ENCODE assay signal across 1 cellular context in the genomic region with DNA sequence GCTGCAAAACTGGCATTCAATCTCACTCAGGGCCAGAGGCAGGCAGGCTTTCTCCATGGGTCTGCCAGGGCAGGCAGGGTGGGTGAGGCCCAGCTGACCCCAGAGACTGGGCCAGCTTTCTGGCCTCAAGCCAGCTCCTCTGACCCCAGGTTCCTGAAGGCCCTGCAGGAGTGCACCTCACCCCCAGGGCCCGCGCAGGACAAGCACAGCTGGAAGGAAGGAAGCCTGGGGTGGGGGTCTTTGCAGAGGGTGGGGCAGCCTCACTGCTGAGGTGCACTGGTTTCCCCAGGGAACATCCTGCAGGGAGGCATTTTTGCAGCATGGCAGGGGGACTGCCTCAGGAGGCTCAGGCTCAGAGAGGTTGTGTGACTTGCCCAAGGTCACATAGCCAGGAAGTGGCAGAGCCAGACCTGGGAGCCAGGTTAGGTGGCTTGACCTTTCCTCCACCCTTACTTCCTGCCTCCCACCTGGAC.
TF ChIP-seq lines count a peak whose summit lies in the region.

No MANE protein-coding gene starts in this region.

TF ChIP-seq in HepG2, 621 proteins besides CTCF, POLR2A, EP300 and RAD21 (continued from another document):
- TF ChIP-seq SKIL (CRISPR knock-in tag; IDR thresholded peaks at IDR 0.05; ENCODE audit: borderline replicate concordance) = no peak
- TF ChIP-seq KDM5A (IDR thresholded peaks at IDR 0.05; ENCODE audit: borderline replicate concordance, low read length) = no peak
- no peak for TF ChIP-seq NFYC (CRISPR knock-in tag; IDR thresholded peaks at IDR 0.05)
- TF ChIP-seq ZNF768 (CRISPR knock-in tag; IDR thresholded peaks at IDR 0.05) = peak; percentile 99
- TF ChIP-seq ZFP37 (CRISPR knock-in tag; IDR thresholded peaks at IDR 0.05; ENCODE audit: borderline replicate concordance) = no peak
- no peak for TF ChIP-seq ZIK1 (CRISPR knock-in tag; IDR thresholded peaks at IDR 0.05; ENCODE audit: borderline replicate concordance, low read depth)
- TF ChIP-seq ZNF326 (CRISPR knock-in tag; IDR thresholded peaks at IDR 0.05; ENCODE audit: borderline replicate concordance) = no peak
- TF ChIP-seq, protein P1, sequence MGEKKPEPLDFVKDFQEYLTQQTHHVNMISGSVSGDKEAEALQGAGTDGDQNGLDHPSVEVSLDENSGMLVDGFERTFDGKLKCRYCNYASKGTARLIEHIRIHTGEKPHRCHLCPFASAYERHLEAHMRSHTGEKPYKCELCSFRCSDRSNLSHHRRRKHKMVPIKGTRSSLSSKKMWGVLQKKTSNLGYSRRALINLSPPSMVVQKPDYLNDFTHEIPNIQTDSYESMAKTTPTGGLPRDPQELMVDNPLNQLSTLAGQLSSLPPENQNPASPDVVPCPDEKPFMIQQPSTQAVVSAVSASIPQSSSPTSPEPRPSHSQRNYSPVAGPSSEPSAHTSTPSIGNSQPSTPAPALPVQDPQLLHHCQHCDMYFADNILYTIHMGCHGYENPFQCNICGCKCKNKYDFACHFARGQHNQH (CRISPR knock-in tag; IDR thresholded peaks at IDR 0.05) = no peak
- TF ChIP-seq ZNF329 (CRISPR knock-in tag; IDR thresholded peaks at IDR 0.05; ENCODE audit: low read depth) = no peak
- no peak for TF ChIP-seq ZNF367 (CRISPR knock-in tag; IDR thresholded peaks at IDR 0.05; ENCODE audit: borderline replicate concordance)
- no peak for TF ChIP-seq ZSCAN25 (CRISPR knock-in tag; IDR thresholded peaks at IDR 0.05)
- TF ChIP-seq KLF9 (CRISPR knock-in tag; IDR thresholded peaks at IDR 0.05; ENCODE audit: low read depth) = no peak
- TF ChIP-seq ZNF788 (CRISPR knock-in tag; IDR thresholded peaks at IDR 0.05; ENCODE audit: borderline replicate concordance) = no peak
- TF ChIP-seq SALL1 (CRISPR knock-in tag; IDR thresholded peaks at IDR 0.05) = peak; percentile 33; the same call in 1 of the 2 replicates
- no peak for TF ChIP-seq CEBPB (IDR thresholded peaks at IDR 0.05; ENCODE audit: borderline replicate concordance, low read depth, low read length)
- TF ChIP-seq GZF1 (CRISPR knock-in tag; IDR thresholded peaks at IDR 0.05) = no peak
- no peak for TF ChIP-seq KLF12 (CRISPR knock-in tag; IDR thresholded peaks at IDR 0.05; ENCODE audit: borderline replicate concordance)
- no peak for TF ChIP-seq XBP1 (CRISPR knock-in tag; IDR thresholded peaks at IDR 0.05)
- no peak for TF ChIP-seq POGK (CRISPR knock-in tag; conservative IDR thresholded peaks at IDR 0.05)
- TF ChIP-seq, protein P2, sequence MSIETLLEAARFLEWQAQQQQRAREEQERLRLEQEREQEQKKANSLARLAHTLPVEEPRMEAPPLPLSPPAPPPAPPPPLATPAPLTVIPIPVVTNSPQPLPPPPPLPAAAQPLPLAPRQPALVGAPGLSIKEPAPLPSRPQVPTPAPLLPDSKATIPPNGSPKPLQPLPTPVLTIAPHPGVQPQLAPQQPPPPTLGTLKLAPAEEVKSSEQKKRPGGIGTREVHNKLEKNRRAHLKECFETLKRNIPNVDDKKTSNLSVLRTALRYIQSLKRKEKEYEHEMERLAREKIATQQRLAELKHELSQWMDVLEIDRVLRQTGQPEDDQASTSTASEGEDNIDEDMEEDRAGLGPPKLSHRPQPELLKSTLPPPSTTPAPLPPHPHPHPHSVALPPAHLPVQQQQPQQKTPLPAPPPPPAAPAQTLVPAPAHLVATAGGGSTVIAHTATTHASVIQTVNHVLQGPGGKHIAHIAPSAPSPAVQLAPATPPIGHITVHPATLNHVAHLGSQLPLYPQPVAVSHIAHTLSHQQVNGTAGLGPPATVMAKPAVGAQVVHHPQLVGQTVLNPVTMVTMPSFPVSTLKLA (IDR thresholded peaks at IDR 0.05) = no peak
- TF ChIP-seq ETV5 (CRISPR knock-in tag; IDR thresholded peaks at IDR 0.05; ENCODE audit: borderline replicate concordance) = peak; percentile 15; the same call in 1 of the 2 replicates
- TF ChIP-seq ZNF652 (CRISPR knock-in tag; IDR thresholded peaks at IDR 0.05; ENCODE audit: borderline replicate concordance, low read depth) = no peak
- TF ChIP-seq ZBTB42 (CRISPR knock-in tag; IDR thresholded peaks at IDR 0.05) = no peak
- no peak for TF ChIP-seq DPF2 (CRISPR knock-in tag; IDR thresholded peaks at IDR 0.05; ENCODE audit: borderline replicate concordance, low read depth)
- no peak for TF ChIP-seq TGIF2 (CRISPR knock-in tag; IDR thresholded peaks at IDR 0.05)
- no peak for TF ChIP-seq CBX2 (IDR thresholded peaks at IDR 0.05; ENCODE audit: low read depth, low read length)
- no peak for TF ChIP-seq CBX2 (CRISPR knock-in tag; IDR thresholded peaks at IDR 0.05; ENCODE audit: low read depth)
- no peak for TF ChIP-seq HMGA1 (CRISPR knock-in tag; conservative IDR thresholded peaks at IDR 0.05)
- TF ChIP-seq, protein P3, sequence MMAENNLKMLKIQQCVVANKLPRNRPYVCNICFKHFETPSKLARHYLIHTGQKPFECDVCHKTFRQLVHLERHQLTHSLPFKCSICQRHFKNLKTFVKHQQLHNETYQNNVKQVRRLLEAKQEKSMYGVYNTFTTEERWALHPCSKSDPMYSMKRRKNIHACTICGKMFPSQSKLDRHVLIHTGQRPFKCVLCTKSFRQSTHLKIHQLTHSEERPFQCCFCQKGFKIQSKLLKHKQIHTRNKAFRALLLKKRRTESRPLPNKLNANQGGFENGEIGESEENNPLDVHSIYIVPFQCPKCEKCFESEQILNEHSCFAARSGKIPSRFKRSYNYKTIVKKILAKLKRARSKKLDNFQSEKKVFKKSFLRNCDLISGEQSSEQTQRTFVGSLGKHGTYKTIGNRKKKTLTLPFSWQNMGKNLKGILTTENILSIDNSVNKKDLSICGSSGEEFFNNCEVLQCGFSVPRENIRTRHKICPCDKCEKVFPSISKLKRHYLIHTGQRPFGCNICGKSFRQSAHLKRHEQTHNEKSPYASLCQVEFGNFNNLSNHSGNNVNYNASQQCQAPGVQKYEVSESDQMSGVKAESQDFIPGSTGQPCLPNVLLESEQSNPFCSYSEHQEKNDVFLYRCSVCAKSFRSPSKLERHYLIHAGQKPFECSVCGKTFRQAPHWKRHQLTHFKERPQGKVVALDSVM (CRISPR knock-in tag; IDR thresholded peaks at IDR 0.05) = no peak
- TF ChIP-seq ZC3H4 (CRISPR knock-in tag; IDR thresholded peaks at IDR 0.05; ENCODE audit: borderline replicate concordance) = no peak
- TF ChIP-seq ZMYM3 (CRISPR knock-in tag; IDR thresholded peaks at IDR 0.05) = peak; percentile 71
- no peak for TF ChIP-seq NFKBIZ (CRISPR knock-in tag; IDR thresholded peaks at IDR 0.05)
- no peak for TF ChIP-seq NR2F6 (IDR thresholded peaks at IDR 0.05)
- TF ChIP-seq NR2F6 (CRISPR knock-in tag; IDR thresholded peaks at IDR 0.05) = peak; percentile 9; the same call in 1 of the 2 replicates
- TF ChIP-seq, protein P4, sequence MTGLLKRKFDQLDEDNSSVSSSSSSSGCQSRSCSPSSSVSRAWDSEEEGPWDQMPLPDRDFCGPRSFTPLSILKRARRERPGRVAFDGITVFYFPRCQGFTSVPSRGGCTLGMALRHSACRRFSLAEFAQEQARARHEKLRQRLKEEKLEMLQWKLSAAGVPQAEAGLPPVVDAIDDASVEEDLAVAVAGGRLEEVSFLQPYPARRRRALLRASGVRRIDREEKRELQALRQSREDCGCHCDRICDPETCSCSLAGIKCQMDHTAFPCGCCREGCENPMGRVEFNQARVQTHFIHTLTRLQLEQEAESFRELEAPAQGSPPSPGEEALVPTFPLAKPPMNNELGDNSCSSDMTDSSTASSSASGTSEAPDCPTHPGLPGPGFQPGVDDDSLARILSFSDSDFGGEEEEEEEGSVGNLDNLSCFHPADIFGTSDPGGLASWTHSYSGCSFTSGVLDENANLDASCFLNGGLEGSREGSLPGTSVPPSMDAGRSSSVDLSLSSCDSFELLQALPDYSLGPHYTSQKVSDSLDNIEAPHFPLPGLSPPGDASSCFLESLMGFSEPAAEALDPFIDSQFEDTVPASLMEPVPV (CRISPR knock-in tag; IDR thresholded peaks at IDR 0.05) = no peak
- TF ChIP-seq RELA (CRISPR knock-in tag; IDR thresholded peaks at IDR 0.05) = no peak
- TF ChIP-seq, protein P5, sequence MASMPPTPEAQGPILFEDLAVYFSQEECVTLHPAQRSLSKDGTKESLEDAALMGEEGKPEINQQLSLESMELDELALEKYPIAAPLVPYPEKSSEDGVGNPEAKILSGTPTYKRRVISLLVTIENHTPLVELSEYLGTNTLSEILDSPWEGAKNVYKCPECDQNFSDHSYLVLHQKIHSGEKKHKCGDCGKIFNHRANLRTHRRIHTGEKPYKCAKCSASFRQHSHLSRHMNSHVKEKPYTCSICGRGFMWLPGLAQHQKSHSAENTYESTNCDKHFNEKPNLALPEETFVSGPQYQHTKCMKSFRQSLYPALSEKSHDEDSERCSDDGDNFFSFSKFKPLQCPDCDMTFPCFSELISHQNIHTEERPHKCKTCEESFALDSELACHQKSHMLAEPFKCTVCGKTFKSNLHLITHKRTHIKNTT (CRISPR knock-in tag; IDR thresholded peaks at IDR 0.05) = no peak
- TF ChIP-seq ZNF383 (CRISPR knock-in tag; IDR thresholded peaks at IDR 0.05; ENCODE audit: borderline replicate concordance) = no peak
- TF ChIP-seq ZNF33B (CRISPR knock-in tag; IDR thresholded peaks at IDR 0.05) = no peak
- no peak for TF ChIP-seq ZNF160 (CRISPR knock-in tag; IDR thresholded peaks at IDR 0.05)
- TF ChIP-seq, protein P6, sequence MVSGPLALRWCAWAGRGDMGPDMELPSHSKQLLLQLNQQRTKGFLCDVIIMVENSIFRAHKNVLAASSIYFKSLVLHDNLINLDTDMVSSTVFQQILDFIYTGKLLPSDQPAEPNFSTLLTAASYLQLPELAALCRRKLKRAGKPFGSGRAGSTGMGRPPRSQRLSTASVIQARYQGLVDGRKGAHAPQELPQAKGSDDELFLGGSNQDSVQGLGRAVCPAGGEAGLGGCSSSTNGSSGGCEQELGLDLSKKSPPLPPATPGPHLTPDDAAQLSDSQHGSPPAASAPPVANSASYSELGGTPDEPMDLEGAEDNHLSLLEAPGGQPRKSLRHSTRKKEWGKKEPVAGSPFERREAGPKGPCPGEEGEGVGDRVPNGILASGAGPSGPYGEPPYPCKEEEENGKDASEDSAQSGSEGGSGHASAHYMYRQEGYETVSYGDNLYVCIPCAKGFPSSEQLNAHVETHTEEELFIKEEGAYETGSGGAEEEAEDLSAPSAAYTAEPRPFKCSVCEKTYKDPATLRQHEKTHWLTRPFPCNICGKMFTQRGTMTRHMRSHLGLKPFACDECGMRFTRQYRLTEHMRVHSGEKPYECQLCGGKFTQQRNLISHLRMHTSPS (CRISPR knock-in tag; IDR thresholded peaks at IDR 0.05; ENCODE audit: low read depth) = peak; percentile 73; the same call in 1 of the 2 replicates
- 0 out of 2 replicates have a peak, but pooled peaks have one; percentile 10 for TF ChIP-seq ZNF563 (CRISPR knock-in tag; IDR thresholded peaks at IDR 0.05)
- TF ChIP-seq ZNF660 (CRISPR knock-in tag; IDR thresholded peaks at IDR 0.05; ENCODE audit: borderline replicate concordance, low read depth) = no peak
- no peak for TF ChIP-seq ZNF143 (CRISPR knock-in tag; IDR thresholded peaks at IDR 0.05)
